In genomic region chr6:43757966-43758616, GRCh38 we compare ENCODE assay signal across 1 cellular context.
TF ChIP-seq lines count a peak whose summit lies in the region.

No MANE protein-coding gene starts in this region.

TF ChIP-seq in GM12878, 131 proteins besides CTCF, POLR2A, EP300 and RAD21 (continued from another document):
- no peak for TF ChIP-seq BCL3 (IDR thresholded peaks at IDR 0.05; ENCODE audit: borderline replicate concordance, insufficient read depth, low read depth, low read length, poor library complexity, severe bottlenecking)
- TF ChIP-seq MXI1 (IDR thresholded peaks at IDR 0.05; ENCODE audit: low read depth, low read length): no peak
- no peak for TF ChIP-seq MTA2 (IDR thresholded peaks at IDR 0.05; ENCODE audit: low read depth)
- no peak for TF ChIP-seq HDAC2 (IDR thresholded peaks at IDR 0.05)
- no peak for TF ChIP-seq CREB1 (IDR thresholded peaks at IDR 0.05; ENCODE audit: low read depth)
- TF ChIP-seq CBFB (IDR thresholded peaks at IDR 0.05; ENCODE audit: low read depth): no peak
- TF ChIP-seq BACH1 (IDR thresholded peaks at IDR 0.05; ENCODE audit: borderline replicate concordance): no peak
- TF ChIP-seq SIX5 (IDR thresholded peaks at IDR 0.05; ENCODE audit: low read depth, low read length, severe bottlenecking): no peak
- no peak for TF ChIP-seq CEBPZ (IDR thresholded peaks at IDR 0.05; ENCODE audit: low read depth, low read length)
